22 cellular contexts compared by ENCODE assay signal in genomic region chr14:102840801-102841528, GRCh38.
A peak's percentile ranks its signal among the peaks of the same experiment; 100 is the strongest.
DNase-seq lines count a peak whose midpoint lies in the region; ATAC-seq and TF ChIP-seq lines count a peak whose summit lies in the region.
"Had no signal": no experiment of that assay in that cellular context is flagged by ENCODE, and none has a peak within 500 bp of the region (broad histone marks: within the 10 kb centered on the region; RNA-seq: fewer than 3 reads in every experiment).

No MANE protein-coding gene starts in this region.

- no peaks in the 10 kb centered on the region for H3K9me3 Mint-ChIP-seq in activated CD8-positive, alpha-beta T cell treated with anti-CD3 and anti-CD28 coated beads for 36 hours
- no peaks in the 10 kb centered on the region for H3K9me3 Mint-ChIP-seq in activated CD8-positive, alpha-beta T cell treated with anti-CD3 and anti-CD28 coated beads, Interleukin-2, amount 10 ng/mL, durations not matched to agents 7 days and 5 days (ENCODE audit: insufficient read depth)
- H3K9me3 Mint-ChIP-seq in H9, result no peaks in the 10 kb centered on the region
- H3K9me3 Mint-ChIP-seq in activated T-helper 17 cell treated with anti-CD3 and anti-CD28 coated beads, Interleukin-2, amount 50 U/mL, for 72 hours, result no peaks in the 10 kb centered on the region
- no peaks in the 10 kb centered on the region for H3K9me3 Mint-ChIP-seq in effector memory CD8-positive, alpha-beta T cell
- H3K9me3 Mint-ChIP-seq: activated T-helper 2 cell treated with anti-CD3 and anti-CD28 coated beads, Interferon-gamma antibody, Interleukin-2, Interleukin-4, amounts not matched to agents 10 μg/mL and 5 μg/mL and 100 μg/mL, durations not matched to agents 14 hours and 24 hours and 36 hours; natural killer cell treated with Interleukin-12 subunit alpha and Interleukin-12 subunit beta and Interleukin-15 and Interleukin-18, amount 100 ng/mL, for 72 hours had no signal

- no peak overlapping the region for H3K4me3 Mint-ChIP-seq in activated CD8-positive, alpha-beta T cell treated with anti-CD3 and anti-CD28 coated beads for 36 hours
- H3K4me3 Mint-ChIP-seq in activated CD8-positive, alpha-beta T cell treated with anti-CD3 and anti-CD28 coated beads, Interleukin-2, amount 10 ng/mL, durations not matched to agents 7 days and 5 days, result no peak overlapping the region
- H3K4me3 Mint-ChIP-seq in H9, result no peak overlapping the region
- no peak overlapping the region for H3K4me3 Mint-ChIP-seq in activated T-helper 17 cell treated with anti-CD3 and anti-CD28 coated beads, Interleukin-2, amount 50 U/mL, for 72 hours
- no peak overlapping the region for H3K4me3 Mint-ChIP-seq in effector memory CD8-positive, alpha-beta T cell
- H3K4me3 Mint-ChIP-seq: natural killer cell treated with Interleukin-12 subunit alpha and Interleukin-12 subunit beta and Interleukin-15 and Interleukin-18, amount 100 ng/mL, for 72 hours had no signal

- H3T11ph ChIP-seq in H9 (ENCODE audit: low read length), result no peak overlapping the region

- POLR2A ChIA-PET in activated CD8-positive, alpha-beta T cell treated with anti-CD3 and anti-CD28 coated beads for 36 hours (lab: Charles Lee), result interaction anchor here (0.5 kb wide), 1 partner anchor 154 kb away, joined by 3 read pairs; no protein-coding TSS in a partner anchor
- POLR2A ChIA-PET in activated CD8-positive, alpha-beta T cell treated with anti-CD3 and anti-CD28 coated beads, Interleukin-2, amount 10 ng/mL, durations not matched to agents 7 days and 5 days (lab: Charles Lee), result no interaction called here

- H3K79me2 ChIP-seq in H9 (ENCODE audit: insufficient read depth, low read length), result no peaks in the 10 kb centered on the region

- CTCF ChIA-PET in activated CD8-positive, alpha-beta T cell treated with anti-CD3 and anti-CD28 coated beads for 36 hours (lab: Charles Lee), result no interaction called here
- CTCF ChIA-PET in activated CD8-positive, alpha-beta T cell treated with anti-CD3 and anti-CD28 coated beads, Interleukin-2, amount 10 ng/mL, durations not matched to agents 7 days and 5 days (lab: Charles Lee), result interaction anchor here (1.1 kb wide), 1 partner anchor 11 kb away, joined by 3 read pairs; no protein-coding TSS in a partner anchor

- no peak overlapping the region for H4K5ac ChIP-seq in H9 (ENCODE audit: insufficient read length, low read depth, low read length)

- peaks cover 3% of the 10 kb centered on the region for H3K4me1 Mint-ChIP-seq in activated CD8-positive, alpha-beta T cell treated with anti-CD3 and anti-CD28 coated beads for 36 hours (ENCODE audit: low read depth)
- peaks cover 2% of the 10 kb centered on the region for H3K4me1 Mint-ChIP-seq in activated CD8-positive, alpha-beta T cell treated with anti-CD3 and anti-CD28 coated beads, Interleukin-2, amount 10 ng/mL, durations not matched to agents 7 days and 5 days (ENCODE audit: low read depth)
- H3K4me1 Mint-ChIP-seq in H9, result peaks cover 33 to 35% of the 10 kb centered on the region in 2 experiments
- peaks cover 16% of the 10 kb centered on the region for H3K4me1 Mint-ChIP-seq in activated T-helper 17 cell treated with anti-CD3 and anti-CD28 coated beads, Interleukin-2, amount 50 U/mL, for 72 hours
- H3K4me1 Mint-ChIP-seq in effector memory CD8-positive, alpha-beta T cell (ENCODE audit: low read depth in 2 of 2), result peaks cover 1 to 7% of the 10 kb centered on the region in 2 donors

- H3K27me3 ChIP-seq in H9 (ENCODE audit: insufficient read depth, low read length) (no peaks in the 10 kb centered on the region), neuronal stem cell (ENCODE audit: control insufficient read depth in 3 of 3, insufficient read depth in 3 of 3, low read depth in 1 of 3, low read length in 3 of 3) (no peaks in the 10 kb centered on the region)

- H2AFZ ChIP-seq in H9 (ENCODE audit: low read length), result no peak overlapping the region
- H2AFZ ChIP-seq in neuronal stem cell (ENCODE audit: low read length), result no peak overlapping the region

- H3K23ac ChIP-seq in H9 (ENCODE audit: insufficient read length, low read depth, low read length), result no peak overlapping the region
- H3K23ac ChIP-seq in neuronal stem cell (ENCODE audit: low read depth, low read length, poor library complexity), result no peak overlapping the region

- H2BK5ac ChIP-seq in H9 (ENCODE audit: insufficient read length, low read length) (no peak overlapping the region), neuronal stem cell (ENCODE audit: low read length) (no peak overlapping the region)

- H2BK20ac ChIP-seq in H9 (ENCODE audit: low read depth, low read length, poor library complexity, severe bottlenecking), result no peak overlapping the region

- WGBS in H9 (ENCODE audit: extremely low coverage, insufficient read length, low lambda C conversion rate), result no CpG with 5 or more reads among the region's 8 CpGs
- WGBS in neuronal stem cell (ENCODE audit: extremely low coverage in 2 of 2, insufficient read length in 2 of 2, insufficient replicate concordance in 1 of 2), 2 donors, result no CpG with 5 or more reads among the region's 8 CpGs

- peaks cover 7% of the 10 kb centered on the region; the same call in 1 of the 2 replicates for H3K4me1 ChIP-seq in H9 (ENCODE audit: insufficient read depth, low read length)
- H3K4me1 ChIP-seq in neuronal stem cell (ENCODE audit: control insufficient read depth in 2 of 2, insufficient read depth in 1 of 2, low read depth in 1 of 2, low read length in 2 of 2), result peaks cover 5 to 7% of the 10 kb centered on the region in 2 donors

- H3K18ac ChIP-seq in H9 (ENCODE audit: insufficient read length, low read depth, low read length) (no peak overlapping the region), neuronal stem cell (ENCODE audit: low read length) (peak overlapping the region; percentile 66)

- H3K79me1 ChIP-seq in H9 (ENCODE audit: insufficient read depth, low read depth, low read length, poor library complexity, severe bottlenecking) (no peaks in the 10 kb centered on the region), neuronal stem cell (ENCODE audit: low read depth, low read length) (no peaks in the 10 kb centered on the region)

- H4K20me1 ChIP-seq in H9 (ENCODE audit: control insufficient read depth, insufficient read depth, insufficient read length), result no peaks in the 10 kb centered on the region

- H3K27me3 Mint-ChIP-seq in activated CD8-positive, alpha-beta T cell treated with anti-CD3 and anti-CD28 coated beads for 36 hours, result no peaks in the 10 kb centered on the region
- no peaks in the 10 kb centered on the region for H3K27me3 Mint-ChIP-seq in activated CD8-positive, alpha-beta T cell treated with anti-CD3 and anti-CD28 coated beads, Interleukin-2, amount 10 ng/mL, durations not matched to agents 7 days and 5 days (ENCODE audit: low read depth)
- no peaks in the 10 kb centered on the region for H3K27me3 Mint-ChIP-seq in H9 (ENCODE audit: low read depth)
- no peaks in the 10 kb centered on the region for H3K27me3 Mint-ChIP-seq in activated T-helper 17 cell treated with anti-CD3 and anti-CD28 coated beads, Interleukin-2, amount 50 U/mL, for 72 hours
- H3K27me3 Mint-ChIP-seq in effector memory CD8-positive, alpha-beta T cell, result no peaks in the 10 kb centered on the region
- H3K27me3 Mint-ChIP-seq: natural killer cell treated with Interleukin-12 subunit alpha and Interleukin-12 subunit beta and Interleukin-15 and Interleukin-18, amount 100 ng/mL, for 72 hours had no signal

- no peak overlapping the region for H3K56ac ChIP-seq in H9 (ENCODE audit: insufficient read length, low read depth, low read length)

- no peak overlapping the region for H2AK5ac ChIP-seq in H9 (ENCODE audit: insufficient read length, low read length)
- H2AK5ac ChIP-seq in neuronal stem cell (ENCODE audit: low read depth, low read length), result no peak overlapping the region

- no peaks in the 10 kb centered on the region for H3K23me2 ChIP-seq in H9 (ENCODE audit: insufficient read length, low read depth, low read length, poor library complexity, severe bottlenecking)

- H4K91ac ChIP-seq in H9 (ENCODE audit: insufficient read length, low read depth, low read length) (no peak overlapping the region), neuronal stem cell (ENCODE audit: low read depth, low read length, poor library complexity) (no peak overlapping the region)

- no peak overlapping the region for H2BK120ac ChIP-seq in H9 (ENCODE audit: low read depth, low read length, poor library complexity, severe bottlenecking)
- H2BK120ac ChIP-seq in neuronal stem cell (ENCODE audit: low read depth, low read length), result no peak overlapping the region

- no peak overlapping the region for H3K4ac ChIP-seq in H9 (ENCODE audit: low read depth, low read length)
- no peak overlapping the region for H3K4ac ChIP-seq in neuronal stem cell (ENCODE audit: low read length)

- no peak overlapping the region for H3K9ac ChIP-seq in H9 (ENCODE audit: extremely low read depth, insufficient read length, low read length)
- no peak overlapping the region for H3K9ac ChIP-seq in neuronal stem cell (ENCODE audit: low read depth, low read length, poor library complexity)

- intact Hi-C loops in activated CD8-positive, alpha-beta T cell treated with anti-CD3 and anti-CD28 coated beads for 36 hours (cut with micrococcal nuclease), result no loop called here

- H3K4me2 ChIP-seq in H9 (ENCODE audit: insufficient read depth, insufficient read length, low read length) (no peak overlapping the region), neuronal stem cell (ENCODE audit: insufficient read depth, low read length, poor library complexity, severe bottlenecking) (no peak overlapping the region)

- H2BK12ac ChIP-seq in H9 (ENCODE audit: insufficient read length, low read depth, low read length) (no peak overlapping the region), neuronal stem cell (ENCODE audit: low read length) (no peak overlapping the region)

- H3K27ac ChIP-seq in H9 (ENCODE audit: insufficient read length, low read depth, low read length) (no peak overlapping the region), neuronal stem cell (replicated peaks; ENCODE audit: low read length) (no peak overlapping the region)
- H3K27ac ChIP-seq: C4-2B, psoas muscle had no signal

- H3K14ac ChIP-seq in H9 (ENCODE audit: insufficient read depth, low read length), result no peak overlapping the region
- H3K14ac ChIP-seq in neuronal stem cell (ENCODE audit: low read length), result no peak overlapping the region

- no peak for ATAC-seq in activated CD8-positive, alpha-beta T cell treated with anti-CD3 and anti-CD28 coated beads for 36 hours
- no peak for ATAC-seq in activated CD8-positive, alpha-beta T cell treated with anti-CD3 and anti-CD28 coated beads, Interleukin-2, amount 10 ng/mL, durations not matched to agents 7 days and 5 days
- ATAC-seq in activated T-helper 17 cell treated with anti-CD3 and anti-CD28 coated beads, Interleukin-2, amount 50 U/mL, for 72 hours (replicated peaks), result no peak
- no peak for ATAC-seq in HG02970 (IDR thresholded peaks at IDR 0.05; ENCODE audit: low FRiP score, unreplicated experiment)
- no peak for ATAC-seq in effector memory CD8-positive, alpha-beta T cell (replicated peaks)
- ATAC-seq: natural killer cell treated with Interleukin-12 subunit alpha and Interleukin-12 subunit beta and Interleukin-15 and Interleukin-18, amount 100 ng/mL, for 72 hours; Panc1; psoas muscle had no signal

- H3K4me3 ChIP-seq in neuronal stem cell (ENCODE audit: low read length in 2 of 2), result no peak overlapping the region
- H3K4me3 ChIP-seq: psoas muscle had no signal

- TF ChIP-seq CTCF in activated CD8-positive, alpha-beta T cell treated with anti-CD3 and anti-CD28 coated beads for 36 hours (IDR thresholded peaks at IDR 0.05), result no peak
- no peak; the same call in 2 of the 3 replicates for TF ChIP-seq CTCF in H9 (conservative IDR thresholded peaks at IDR 0.05)

- H3K9me3 ChIP-seq in H9 (ENCODE audit: control insufficient read depth, low read depth, low read length) (no peaks in the 10 kb centered on the region), neuronal stem cell (replicated peaks in 1 of 2; ENCODE audit: control insufficient read depth in 2 of 2, insufficient read depth in 1 of 2, low read depth in 1 of 2, low read length in 2 of 2) (no peaks in the 10 kb centered on the region)
- H3K9me3 ChIP-seq: psoas muscle had no signal

- peaks cover 25% of the 10 kb centered on the region for H3K36me3 Mint-ChIP-seq in activated CD8-positive, alpha-beta T cell treated with anti-CD3 and anti-CD28 coated beads for 36 hours (ENCODE audit: low read depth)
- peaks cover 7% of the 10 kb centered on the region for H3K36me3 Mint-ChIP-seq in activated CD8-positive, alpha-beta T cell treated with anti-CD3 and anti-CD28 coated beads, Interleukin-2, amount 10 ng/mL, durations not matched to agents 7 days and 5 days (ENCODE audit: low read depth)
- no peaks in the 10 kb centered on the region for H3K36me3 Mint-ChIP-seq in H9 (ENCODE audit: insufficient read depth in 1 of 3, low read depth in 3 of 3)
- peaks cover 82% of the 10 kb centered on the region for H3K36me3 Mint-ChIP-seq in activated T-helper 17 cell treated with anti-CD3 and anti-CD28 coated beads, Interleukin-2, amount 50 U/mL, for 72 hours (ENCODE audit: low read depth)
- H3K36me3 Mint-ChIP-seq in effector memory CD8-positive, alpha-beta T cell (ENCODE audit: insufficient read depth), result peaks cover 22% of the 10 kb centered on the region
- H3K36me3 Mint-ChIP-seq: natural killer cell treated with Interleukin-12 subunit alpha and Interleukin-12 subunit beta and Interleukin-15 and Interleukin-18, amount 100 ng/mL, for 72 hours had no signal

- DNase-seq in activated CD8-positive, alpha-beta T cell treated with anti-CD3 and anti-CD28 coated beads for 36 hours, result no peak
- DNase-seq in activated CD8-positive, alpha-beta T cell treated with anti-CD3 and anti-CD28 coated beads, Interleukin-2, amount 10 ng/mL, durations not matched to agents 7 days and 5 days, result no peak
- DNase-seq in H9 (no peak), neuronal stem cell (ENCODE audit: low spot score) (no peak), GF-D8 (lab: John Stamatoyannopoulos, UW) (no peak)
- no peak for DNase-seq in effector memory CD8-positive, alpha-beta T cell
- DNase-seq: activated CD4-positive, alpha-beta T cell treated with anti-CD3 and anti-CD28 coated beads, Interleukin-2, amount 50 U/mL, for 48 hours; cortex of kidney; HCEC 1CT; IMR-90; kidney; NCI-H187; NCI-H2227 treated with DMSO at 0.1 percent for 48 hours; psoas muscle; small intestine; stimulated activated CD4-positive, alpha-beta T cell treated with anti-CD3 and anti-CD28 coated beads, Interleukin-2, amount 100 ng/mL, for 48 hours had no signal

- no peak overlapping the region for H4K8ac ChIP-seq in H9 (replicated peaks; ENCODE audit: insufficient read length, low read depth, low read length)
- no peak overlapping the region for H4K8ac ChIP-seq in neuronal stem cell (ENCODE audit: low read depth, low read length)

- peak overlapping the region; percentile 31 for H3K27ac Mint-ChIP-seq in activated CD8-positive, alpha-beta T cell treated with anti-CD3 and anti-CD28 coated beads for 36 hours
- H3K27ac Mint-ChIP-seq in activated CD8-positive, alpha-beta T cell treated with anti-CD3 and anti-CD28 coated beads, Interleukin-2, amount 10 ng/mL, durations not matched to agents 7 days and 5 days, result no peak overlapping the region
- peak overlapping the region; percentile 14 to 79 (median 14); a peak in 5 of 7 replicates for H3K27ac Mint-ChIP-seq in H9
- H3K27ac Mint-ChIP-seq in activated T-helper 17 cell treated with anti-CD3 and anti-CD28 coated beads, Interleukin-2, amount 50 U/mL, for 72 hours, result peak overlapping the region; percentile 2
- peak overlapping the region in 1 of 2 donors; percentile 49 for H3K27ac Mint-ChIP-seq in effector memory CD8-positive, alpha-beta T cell
- H3K27ac Mint-ChIP-seq: activated T-helper 2 cell treated with anti-CD3 and anti-CD28 coated beads, Interferon-gamma antibody, Interleukin-2, Interleukin-4, amounts not matched to agents 10 μg/mL and 5 μg/mL and 100 μg/mL, durations not matched to agents 14 hours and 24 hours and 36 hours; natural killer cell treated with Interleukin-12 subunit alpha and Interleukin-12 subunit beta and Interleukin-15 and Interleukin-18, amount 100 ng/mL, for 72 hours had no signal

- no peak overlapping the region for H2BK15ac ChIP-seq in H9 (ENCODE audit: low read depth, low read length)
- H2BK15ac ChIP-seq in neuronal stem cell (ENCODE audit: low read length), result no peak overlapping the region

- H3K36me3 ChIP-seq in neuronal stem cell (replicated peaks in 1 of 2; ENCODE audit: control insufficient read depth in 2 of 2, insufficient read depth in 2 of 2, low read length in 2 of 2), result no peaks in the 10 kb centered on the region
